ENCODE assay signal across 16 cellular contexts in genomic region chr7:98740643-98741042, GRCh38.
DNase-seq lines count a peak whose midpoint lies in the region; ATAC-seq and TF ChIP-seq lines count a peak whose summit lies in the region.
"Had no signal": no experiment of that assay in that cellular context is flagged by ENCODE, and none has a peak within 500 bp of the region (broad histone marks: within the 10 kb centered on the region; RNA-seq: fewer than 3 reads in every experiment).

No MANE protein-coding gene starts in this region.

- H3K36me3 Mint-ChIP-seq in T-helper 17 cell (ENCODE audit: low read depth) = no peaks in the 10 kb centered on the region
- no peaks in the 10 kb centered on the region for H3K36me3 Mint-ChIP-seq in neural progenitor cell
- H3K36me3 Mint-ChIP-seq in T-cell = no peaks in the 10 kb centered on the region
- H3K36me3 Mint-ChIP-seq: CD8-positive, alpha-beta T cell had no signal

- H3K9ac ChIP-seq in neural progenitor cell = no peak overlapping the region
- H3K9ac ChIP-seq: BLaER1 treated with 17β-estradiol and CSF1 and Interleukin-3, amounts not matched to agents 10 nM and 100 nM had no signal

- H3K36me3 ChIP-seq in HEK293 (ENCODE audit: control insufficient read depth in 2 of 2, insufficient read depth in 1 of 2, low read length in 2 of 2) (no peaks in the 10 kb centered on the region), neural progenitor cell (no peaks in the 10 kb centered on the region)
- H3K36me3 ChIP-seq: BLaER1 treated with 17β-estradiol and CSF1 and Interleukin-3, amounts not matched to agents 10 nM and 100 nM had no signal

- no peaks in the 10 kb centered on the region for H3K4me1 Mint-ChIP-seq in T-helper 17 cell
- H3K4me1 Mint-ChIP-seq in neural progenitor cell = peaks cover 2% of the 10 kb centered on the region
- H3K4me1 Mint-ChIP-seq in T-cell = no peaks in the 10 kb centered on the region
- H3K4me1 Mint-ChIP-seq: B cell had no signal

- H4K20me1 ChIP-seq in neural progenitor cell (ENCODE audit: low read depth) = no peaks in the 10 kb centered on the region
- H4K20me1 ChIP-seq: BLaER1 treated with 17β-estradiol and CSF1 and Interleukin-3, amounts not matched to agents 10 nM and 100 nM had no signal

- CTCF ChIA-PET in HEK293 (lab: Yijun Ruan, JAX) (no interaction called here), T-cell (lab: Charles Lee) (no interaction called here)

- H3K79me2 ChIP-seq in neural progenitor cell (ENCODE audit: low read depth) = no peaks in the 10 kb centered on the region

- POLR2A ChIA-PET in HEK293 (lab: Yijun Ruan, JAX) (no interaction called here), T-cell (lab: Charles Lee) (no interaction called here)

- H3K27me3 Mint-ChIP-seq in T-helper 17 cell (no peaks in the 10 kb centered on the region), neural progenitor cell (ENCODE audit: insufficient read depth, low read depth) (peaks cover 10% of the 10 kb centered on the region), T-cell (peaks cover 0 to 5% of the 10 kb centered on the region in 2 donors)

- H3K27me3 ChIP-seq in neural progenitor cell = no peaks in the 10 kb centered on the region
- H3K27me3 ChIP-seq: BLaER1 treated with 17β-estradiol and CSF1 and Interleukin-3, amounts not matched to agents 10 nM and 100 nM had no signal

- H3K9me3 Mint-ChIP-seq in neural progenitor cell (no peaks in the 10 kb centered on the region), T-cell (no peaks in the 10 kb centered on the region)
- H3K9me3 Mint-ChIP-seq: CD4-positive, alpha-beta T cell had no signal

- peak overlapping the region; percentile 45 for H3K4me3 Mint-ChIP-seq in T-helper 17 cell
- no peak overlapping the region for H3K4me3 Mint-ChIP-seq in neural progenitor cell
- H3K4me3 Mint-ChIP-seq in T-cell = no peak overlapping the region
- H3K4me3 Mint-ChIP-seq: B cell; CD4-positive, alpha-beta T cell; CD8-positive, alpha-beta T cell had no signal

- H3K27ac Mint-ChIP-seq in T-helper 17 cell (no peak overlapping the region), neural progenitor cell (no peak overlapping the region), T-cell (no peak overlapping the region)
- H3K27ac Mint-ChIP-seq: B cell; CD4-positive, alpha-beta T cell; CD8-positive, alpha-beta T cell had no signal

- H3K4me3 ChIP-seq in HEK293 (ENCODE audit: low read depth, low read length) (no peak overlapping the region), neural progenitor cell (no peak overlapping the region)
- H3K4me3 ChIP-seq: BLaER1 treated with 17β-estradiol and CSF1 and Interleukin-3, amounts not matched to agents 10 nM and 100 nM had no signal

- no peaks in the 10 kb centered on the region for H3K9me3 ChIP-seq in HEK293 (ENCODE audit: control insufficient read depth, insufficient read depth, low read depth, low read length)
- no peaks in the 10 kb centered on the region for H3K9me3 ChIP-seq in T-helper 17 cell (ENCODE audit: control insufficient read depth, low read length, poor library complexity, severe bottlenecking)
- no peaks in the 10 kb centered on the region for H3K9me3 ChIP-seq in neural progenitor cell (ENCODE audit: low read depth)
- H3K9me3 ChIP-seq: Caco-2 had no signal

- no peaks in the 10 kb centered on the region for H3F3A ChIP-seq in neural progenitor cell (ENCODE audit: low read depth)

- no peak overlapping the region for H3K27ac ChIP-seq in HEK293 (ENCODE audit: extremely low read depth, low read depth, low read length)
- H3K27ac ChIP-seq in neural progenitor cell = no peak overlapping the region
- H3K27ac ChIP-seq: BLaER1 treated with 17β-estradiol and CSF1 and Interleukin-3, amounts not matched to agents 10 nM and 100 nM; C4-2B had no signal

- no peak for TF ChIP-seq CTCF in HEK293 (tag by site-specific recombination; IDR thresholded peaks at IDR 0.05)
- TF ChIP-seq CTCF in neural progenitor cell (IDR thresholded peaks at IDR 0.05) = no peak

- H3K4me2 ChIP-seq in neural progenitor cell = no peak overlapping the region
- H3K4me2 ChIP-seq: BLaER1 treated with 17β-estradiol and CSF1 and Interleukin-3, amounts not matched to agents 10 nM and 100 nM had no signal

- H3K4me1 ChIP-seq in HEK293 (ENCODE audit: control insufficient read depth, insufficient read depth, low read length) (no peaks in the 10 kb centered on the region), neural progenitor cell (no peaks in the 10 kb centered on the region)
- H3K4me1 ChIP-seq: BLaER1 treated with 17β-estradiol and CSF1 and Interleukin-3, amounts not matched to agents 10 nM and 100 nM; Caco-2 had no signal

- DNase-seq in T-helper 17 cell = no peak
- DNase-seq in activated CD4-positive, alpha-beta T cell treated with anti-CD3 and anti-CD28 coated beads for 1 hour = no peak
- DNase-seq in neural progenitor cell (ENCODE audit: low spot score) = no peak
- no peak for DNase-seq in T-cell
- DNase-seq: 8988T; AML-193; Caco-2; Calu3; CD4-positive, alpha-beta T cell; CD8-positive, alpha-beta T cell; DMS79 treated with DMSO at 0.1 percent for 48 hours; GF-D8 had no signal

- ATAC-seq in T-helper 17 cell = no peak
- no peak for ATAC-seq in T-cell (replicated peaks in 1 of 4)
- ATAC-seq: CD8-positive, alpha-beta T cell had no signal

- no peak overlapping the region for H2AFZ ChIP-seq in neural progenitor cell (replicated peaks)

TF ChIP-seq in HEK293, 187 proteins besides CTCF, POLR2A, EP300 and RAD21 (continues in another document):
- TF ChIP-seq ZNF133 (tag by site-specific recombination; IDR thresholded peaks at IDR 0.05) (no peak), ZNF558 (tag by site-specific recombination; IDR thresholded peaks at IDR 0.05) (no peak), ZNF146 (tag by site-specific recombination; IDR thresholded peaks at IDR 0.05) (no peak), ATF2 (tag by site-specific recombination; IDR thresholded peaks at IDR 0.05; ENCODE audit: low read depth) (no peak), ZNF280C (tag by site-specific recombination; IDR thresholded peaks at IDR 0.05) (no peak), ZNF529 (tag by site-specific recombination; IDR thresholded peaks at IDR 0.05; ENCODE audit: insufficient replicate concordance) (no peak), ZSCAN30 (tag by site-specific recombination; IDR thresholded peaks at IDR 0.05) (no peak), SP2 (tag by site-specific recombination; IDR thresholded peaks at IDR 0.05) (no peak), ZBTB1 (tag by site-specific recombination; IDR thresholded peaks at IDR 0.05) (no peak), ZNF175 (tag by site-specific recombination; IDR thresholded peaks at IDR 0.05) (no peak), ZNF623 (tag by site-specific recombination; IDR thresholded peaks at IDR 0.05) (0 out of 2 replicates have a peak, but pooled peaks have one; percentile 28), ZBTB48 (tag by site-specific recombination; IDR thresholded peaks at IDR 0.05) (no peak), ZNF645 (tag by site-specific recombination; IDR thresholded peaks at IDR 0.05) (no peak)
